ENCODE assay signal across 16 cellular contexts in genomic region chr5:32100230-32100629, GRCh38.
DNase-seq lines count a peak whose midpoint lies in the region; FAIRE-seq and TF ChIP-seq lines count a peak whose summit lies in the region.
"Had no signal": no experiment of that assay in that cellular context is flagged by ENCODE, and none has a peak within 500 bp of the region (broad histone marks: within the 10 kb centered on the region; RNA-seq: fewer than 3 reads in every experiment).

No MANE protein-coding gene starts in this region.

- TF ChIP-seq POLR2A in endothelial cell of umbilical vein (IDR thresholded peaks at IDR 0.05; ENCODE audit: low read depth, low read length): no peak

- TF ChIP-seq CTCF in endothelial cell of umbilical vein (IDR thresholded peaks at IDR 0.05; ENCODE audit: extremely low read depth in 1 of 2, insufficient read depth in 1 of 2, low read depth in 1 of 2, low read length in 2 of 2) (no peak), osteoblast (IDR thresholded peaks at IDR 0.05; ENCODE audit: extremely low read depth, low read depth, low read length) (no peak), MCF 10A (IDR thresholded peaks at IDR 0.05; ENCODE audit: unreplicated experiment) (no peak)

- H3K27ac Mint-ChIP-seq in MCF 10A (ENCODE audit: low read depth, unreplicated experiment): no peak overlapping the region
- H3K27ac Mint-ChIP-seq: CD4-positive, alpha-beta T cell had no signal

- no peak overlapping the region for H2AFZ ChIP-seq in endothelial cell of umbilical vein (ENCODE audit: low read depth, low read length)
- H2AFZ ChIP-seq in osteoblast (ENCODE audit: low read length): no peak overlapping the region

- H3K4ac ChIP-seq in mesendoderm (ENCODE audit: low read depth, low read length): no peak overlapping the region

- no peak overlapping the region for H2AK5ac ChIP-seq in mesendoderm (ENCODE audit: low read length)

- intact Hi-C loops in endothelial cell of umbilical vein (cut with micrococcal nuclease) (no loop called here), MCF 10A (cut with micrococcal nuclease) (no loop called here)

- no CpG with 5 or more reads among the region's 6 CpGs for WGBS in mesendoderm (ENCODE audit: extremely low coverage, insufficient coverage, low lambda C conversion rate)

- no peaks in the 10 kb centered on the region for H3K9me3 Mint-ChIP-seq in MCF 10A (ENCODE audit: unreplicated experiment)
- H3K9me3 Mint-ChIP-seq: CD4-positive, alpha-beta T cell had no signal

- H3K23ac ChIP-seq in mesendoderm (ENCODE audit: low read length): no peak overlapping the region

- no peak overlapping the region for H4K8ac ChIP-seq in mesendoderm (ENCODE audit: low read depth, low read length)

- peaks cover 88% of the 10 kb centered on the region for H3K36me3 Mint-ChIP-seq in MCF 10A (ENCODE audit: insufficient read depth, unreplicated experiment)

- no peaks in the 10 kb centered on the region for H3K9me1 ChIP-seq in endothelial cell of umbilical vein (replicated peaks; ENCODE audit: control insufficient read depth, extremely low read depth, insufficient read depth, low read length)

- H3K27me3 ChIP-seq in endothelial cell of umbilical vein (ENCODE audit: control insufficient read depth in 2 of 2, insufficient read depth in 2 of 2, low read length in 2 of 2): no peaks in the 10 kb centered on the region
- H3K27me3 ChIP-seq in mesendoderm (ENCODE audit: insufficient read depth, low read length, poor library complexity): no peaks in the 10 kb centered on the region
- H3K27me3 ChIP-seq in stomach smooth muscle (ENCODE audit: control insufficient read depth in 1 of 2, insufficient read depth in 2 of 2, low read length in 2 of 2): no peaks in the 10 kb centered on the region
- H3K27me3 ChIP-seq in osteoblast (ENCODE audit: insufficient read depth, low read length): no peaks in the 10 kb centered on the region
- H3K27me3 ChIP-seq: cardiac muscle cell, SJSA1 had no signal

- no peak overlapping the region for H4K5ac ChIP-seq in mesendoderm (ENCODE audit: low read length)

- H3K27ac ChIP-seq in endothelial cell of umbilical vein (ENCODE audit: insufficient read depth, low read depth, low read length) (peak overlapping the region; percentile 96), mesendoderm (ENCODE audit: low read depth, low read length) (no peak overlapping the region), stomach smooth muscle (ENCODE audit: low read length) (peak overlapping the region; percentile 76), osteoblast (ENCODE audit: low read depth, low read length) (no peak overlapping the region)
- H3K27ac ChIP-seq: KMS-11, SJSA1 had no signal

- peak overlapping the region; percentile 91 for H3K9ac ChIP-seq in endothelial cell of umbilical vein (replicated peaks; ENCODE audit: extremely low read depth, insufficient read depth, low read length)
- H3K9ac ChIP-seq in mesendoderm (ENCODE audit: low read length): no peak overlapping the region
- no peak overlapping the region for H3K9ac ChIP-seq in stomach smooth muscle (ENCODE audit: low read length in 2 of 2)
- H3K9ac ChIP-seq: KMS-11 had no signal

- H3K4me3 Mint-ChIP-seq in MCF 10A (ENCODE audit: unreplicated experiment): no peak overlapping the region
- H3K4me3 Mint-ChIP-seq: CD4-positive, alpha-beta T cell had no signal

- no peak overlapping the region for H3K56ac ChIP-seq in mesendoderm (ENCODE audit: low read length)

- no peak overlapping the region for H2BK5ac ChIP-seq in mesendoderm (ENCODE audit: low read length)

- H3K9me3 ChIP-seq in endothelial cell of umbilical vein (replicated peaks; ENCODE audit: control insufficient read depth, insufficient read depth, low read length) (no peaks in the 10 kb centered on the region), stomach smooth muscle (ENCODE audit: control insufficient read depth in 2 of 2, low read length in 2 of 2) (no peaks in the 10 kb centered on the region), osteoblast (ENCODE audit: low read depth, low read length) (no peaks in the 10 kb centered on the region)
- H3K9me3 ChIP-seq: SJSA1 had no signal

- POLR2A ChIA-PET in endothelial cell of umbilical vein (lab: Charles Lee): no interaction called here
- POLR2A ChIA-PET in MCF 10A (lab: Yijun Ruan, JAX): no interaction called here

- H3K27me3 Mint-ChIP-seq in MCF 10A (ENCODE audit: insufficient read depth, unreplicated experiment): no peaks in the 10 kb centered on the region
- H3K27me3 Mint-ChIP-seq: CD4-positive, alpha-beta T cell had no signal

- H3K18ac ChIP-seq in mesendoderm (ENCODE audit: low read length): no peak overlapping the region

- BruUV-seq in endothelial cell of umbilical vein (replicated peaks; lab: Mats Ljungman, UMichigan): no TSS peak
- BruUV-seq in MCF 10A (replicated peaks; lab: Mats Ljungman, UMichigan): no TSS peak

- H3K4me1 Mint-ChIP-seq in MCF 10A (ENCODE audit: insufficient read depth, unreplicated experiment): no peaks in the 10 kb centered on the region

- no peaks in the 10 kb centered on the region for H3K79me1 ChIP-seq in mesendoderm (ENCODE audit: low read length)

- peak; percentile 55 for DNase-seq in amniotic epithelial cell (ENCODE audit: low read depth)
- peak; percentile 82 for DNase-seq in endothelial cell of umbilical vein (ENCODE audit: low read depth, low spot score)
- peak; percentile 14 for DNase-seq in mesendoderm
- no peak for DNase-seq in NCI-H1417 (lab: John Stamatoyannopoulos, UW)
- no peak for DNase-seq in osteoblast (ENCODE audit: insufficient read length, low spot score, missing footprints)
- no peak for DNase-seq in activated effector memory CD4-positive, alpha-beta T cell treated with Interleukin-2 at 50 U/mL for 16 hours
- DNase-seq in MCF 10A (ENCODE audit: unreplicated experiment): no peak
- DNase-seq: activated CD8-positive, alpha-beta memory T cell treated with anti-CD3 and anti-CD28 coated beads for 24 hours; CD4-positive, alpha-beta T cell; NCI-H146; NK-92 treated with Interleukin-12 subunit alpha and Interleukin-12 subunit beta, amount 100 ng/mL, for 24 hours; stimulated activated naive CD4-positive, alpha-beta T cell treated with Interleukin-2 at 50 U/mL for 16 hours had no signal

- no peak overlapping the region for H3K4me2 ChIP-seq in endothelial cell of umbilical vein (ENCODE audit: insufficient read depth, low read length)
- H3K4me2 ChIP-seq in mesendoderm (ENCODE audit: low read length): no peak overlapping the region
- H3K4me2 ChIP-seq in osteoblast (ENCODE audit: insufficient read depth, low read length): no peak overlapping the region
- H3K4me2 ChIP-seq: KMS-11 had no signal

- peak; percentile 76 for FAIRE-seq in endothelial cell of umbilical vein (lab: Jason Lieb, UNC)

- H3K4me1 ChIP-seq in endothelial cell of umbilical vein (ENCODE audit: control insufficient read depth, extremely low read depth, insufficient read depth, low read length) (peaks cover 45% of the 10 kb centered on the region), mesendoderm (ENCODE audit: control insufficient read depth, low read depth, low read length) (no peaks in the 10 kb centered on the region), stomach smooth muscle (ENCODE audit: control insufficient read depth, insufficient read depth, low read length) (peaks cover 29% of the 10 kb centered on the region), osteoblast (ENCODE audit: insufficient read depth, low read length) (no peaks in the 10 kb centered on the region)
- H3K4me1 ChIP-seq: SJSA1 had no signal

- CTCF ChIA-PET in endothelial cell of umbilical vein (lab: Charles Lee): no interaction called here
- CTCF ChIA-PET in MCF 10A (lab: Yijun Ruan, JAX): interaction anchor here (0.6 kb wide), 1 partner anchor 9 kb away, joined by 3 read pairs; no protein-coding TSS in a partner anchor

- H2BK120ac ChIP-seq in mesendoderm (ENCODE audit: low read depth, low read length): no peak overlapping the region

- dilution Hi-C loops in endothelial cell of umbilical vein (cut with MboI; ENCODE audit: extremely low pct_ligation_motif_present, low sequenced_read_pairs): no loop called here

- peaks cover 4 to 9% of the 10 kb centered on the region in 2 experiments for H3K36me3 ChIP-seq in endothelial cell of umbilical vein (ENCODE audit: control insufficient read depth in 2 of 2, extremely low read depth in 1 of 2, insufficient read depth in 2 of 2, low read length in 2 of 2)
- peaks cover 9% of the 10 kb centered on the region for H3K36me3 ChIP-seq in mesendoderm (ENCODE audit: control insufficient read depth, insufficient read depth, low read length)
- peaks cover 20 to 41% of the 10 kb centered on the region in 2 donors for H3K36me3 ChIP-seq in stomach smooth muscle (ENCODE audit: control insufficient read depth in 2 of 2, insufficient read depth in 2 of 2, low read length in 2 of 2)
- peaks cover 60% of the 10 kb centered on the region for H3K36me3 ChIP-seq in osteoblast (ENCODE audit: insufficient read depth, low read length)
- H3K36me3 ChIP-seq: SJSA1 had no signal

- H3K79me2 ChIP-seq in endothelial cell of umbilical vein (ENCODE audit: control insufficient read depth, insufficient read depth, low read length) (no peaks in the 10 kb centered on the region), mesendoderm (ENCODE audit: control insufficient read depth, insufficient read depth, low read length) (no peaks in the 10 kb centered on the region), osteoblast (ENCODE audit: insufficient read depth, low read length) (no peaks in the 10 kb centered on the region)

- no peak overlapping the region for H2BK15ac ChIP-seq in mesendoderm (replicated peaks; ENCODE audit: low read depth)

- H3K4me3 ChIP-seq in endothelial cell of umbilical vein (replicated peaks in 1 of 3; ENCODE audit: insufficient read depth in 1 of 3, low read depth in 1 of 3, low read length in 3 of 3) (no peak overlapping the region), mesendoderm (ENCODE audit: low read length) (no peak overlapping the region), stomach smooth muscle (ENCODE audit: low read length in 2 of 2) (peak overlapping the region in 1 of 2 donors; percentile 8), osteoblast (ENCODE audit: insufficient read depth, low read length) (no peak overlapping the region)
- H3K4me3 ChIP-seq: cardiac muscle cell, SJSA1 had no signal

- H4K20me1 ChIP-seq in endothelial cell of umbilical vein (replicated peaks; ENCODE audit: control insufficient read depth, extremely low read depth, insufficient read depth, low read length) (no peaks in the 10 kb centered on the region), osteoblast (ENCODE audit: insufficient read depth, low read length) (no peaks in the 10 kb centered on the region)

TF ChIP-seq in endothelial cell of umbilical vein, 7 proteins besides CTCF, POLR2A, EP300 and RAD21:
- no peak for TF ChIP-seq MYC (IDR thresholded peaks at IDR 0.05; ENCODE audit: low read depth, low read length)
- TF ChIP-seq EZH2 (IDR thresholded peaks at IDR 0.05; ENCODE audit: borderline replicate concordance, low read depth, low read length, severe bottlenecking): no peak
- no peak for TF ChIP-seq FOS (IDR thresholded peaks at IDR 0.05; ENCODE audit: borderline replicate concordance, insufficient read depth, low read length)
TF ChIP-seq in endothelial cell of umbilical vein: peak in this region for 0.

Comparison
In these comparisons a context has a peak if more than half of its experiments do, and no peak if none do; other contexts are left out.
1. DNase-seq: peak in amniotic epithelial cell (single experiment), endothelial cell of umbilical vein (single experiment) and mesendoderm (single experiment); none in NCI-H1417 (0 of 3), osteoblast (single experiment), activated effector memory CD4-positive, alpha-beta T cell treated with Interleukin-2 at 50 U/mL for 16 hours (single experiment) and MCF 10A (single experiment).
2. H3K27ac ChIP-seq: peak in endothelial cell of umbilical vein (single experiment) and stomach smooth muscle (single experiment); none in mesendoderm (single experiment) and osteoblast (single experiment).